17 cellular contexts compared by ENCODE assay signal in genomic region chr9:130027533-130028370, GRCh38. TPM values are rescaled to one million over a fixed set of nuclear protein-coding genes. Genes with fewer than 3 reads are reported as not detected.
DNase-seq lines count a peak whose midpoint lies in the region; ATAC-seq and TF ChIP-seq lines count a peak whose summit lies in the region.
"Had no signal": no experiment of that assay in that cellular context is flagged by ENCODE, and none has a peak within 500 bp of the region (broad histone marks: within the 10 kb centered on the region; RNA-seq: fewer than 3 reads in every experiment).

No MANE protein-coding gene starts in this region.

- H3K27ac ChIP-seq in thymus (ENCODE audit: low read depth) (peak overlapping the region; percentile 49), caudate nucleus (ENCODE audit: low read depth, low read length) (no peak overlapping the region), uterus (no peak overlapping the region)
- H3K27ac ChIP-seq: foreskin keratinocyte, vagina had no signal

- 94% methylated on average over 9 of the region's 9 CpGs for WGBS in thymus

- H3K27me3 Mint-ChIP-seq in activated T-cell treated with anti-CD3 and anti-CD28 coated beads, Interleukin-2, amount 50 U/mL, for 24 hours = no peaks in the 10 kb centered on the region
- no peaks in the 10 kb centered on the region for H3K27me3 Mint-ChIP-seq in activated CD8-positive, alpha-beta T cell treated with anti-CD3 and anti-CD28 coated beads, Interleukin-2, amount 10 ng/mL, durations not matched to agents 7 days and 5 days (ENCODE audit: low read depth)

- H3K4me1 ChIP-seq in thymus (ENCODE audit: control insufficient read depth, insufficient read depth, low read length) (peaks cover 23% of the 10 kb centered on the region), uterus (peaks cover 4 to 11% of the 10 kb centered on the region in 2 donors)

- H3K27ac Mint-ChIP-seq in activated T-cell treated with anti-CD3 and anti-CD28 coated beads, Interleukin-2, amount 50 U/mL, for 24 hours = peak overlapping the region; percentile 99
- H3K27ac Mint-ChIP-seq in activated CD8-positive, alpha-beta T cell treated with anti-CD3 and anti-CD28 coated beads, Interleukin-2, amount 10 ng/mL, durations not matched to agents 7 days and 5 days = peak overlapping the region; percentile 74

- peaks cover under 1% of the 10 kb centered on the region for H3K36me3 ChIP-seq in thymus (ENCODE audit: control insufficient read depth, insufficient read depth)
- H3K36me3 ChIP-seq in uterus = no peaks in the 10 kb centered on the region
- H3K36me3 ChIP-seq: vagina had no signal

- no peaks in the 10 kb centered on the region for H3K27me3 ChIP-seq in thymus (ENCODE audit: control insufficient read depth, insufficient read depth)
- H3K27me3 ChIP-seq in uterus = no peaks in the 10 kb centered on the region
- H3K27me3 ChIP-seq: foreskin keratinocyte, vagina had no signal

- peaks cover 99% of the 10 kb centered on the region for H3K4me1 Mint-ChIP-seq in activated T-cell treated with anti-CD3 and anti-CD28 coated beads, Interleukin-2, amount 50 U/mL, for 24 hours (ENCODE audit: low read depth)
- H3K4me1 Mint-ChIP-seq in activated CD8-positive, alpha-beta T cell treated with anti-CD3 and anti-CD28 coated beads, Interleukin-2, amount 10 ng/mL, durations not matched to agents 7 days and 5 days (ENCODE audit: low read depth) = peaks cover 95% of the 10 kb centered on the region

- intact Hi-C loops in uterus (cut with DNase I; ENCODE audit: low total_unique reads) = no loop called here

- CTCF ChIA-PET in activated CD8-positive, alpha-beta T cell treated with anti-CD3 and anti-CD28 coated beads, Interleukin-2, amount 10 ng/mL, durations not matched to agents 7 days and 5 days (lab: Charles Lee) = interaction anchor here (0.5 to 3.4 kb wide), 6 partner anchors 8 to 64 kb away, joined by 3 to 17 read pairs (median 4); no protein-coding TSS in a partner anchor

- POLR2A ChIA-PET in activated CD8-positive, alpha-beta T cell treated with anti-CD3 and anti-CD28 coated beads, Interleukin-2, amount 10 ng/mL, durations not matched to agents 7 days and 5 days (lab: Charles Lee) = interaction anchor here (0.6 to 7.9 kb wide), 4 partner anchors 12 to 141 kb away, joined by 3 to 68 read pairs (median 18); partner anchors contain the start of genes FNBP1 and GPR107

- H3K9me3 Mint-ChIP-seq in activated T-cell treated with anti-CD3 and anti-CD28 coated beads, Interleukin-2, amount 50 U/mL, for 24 hours = peaks cover 6% of the 10 kb centered on the region
- no peaks in the 10 kb centered on the region for H3K9me3 Mint-ChIP-seq in activated CD8-positive, alpha-beta T cell treated with anti-CD3 and anti-CD28 coated beads, Interleukin-2, amount 10 ng/mL, durations not matched to agents 7 days and 5 days (ENCODE audit: insufficient read depth)

- no peak for TF ChIP-seq POLR2A in erythroblast (IDR thresholded peaks at IDR 0.05; ENCODE audit: low read length)
- TF ChIP-seq POLR2A in uterus (IDR thresholded peaks at IDR 0.05) = no peak

- peak overlapping the region; percentile 62 for H3K4me3 Mint-ChIP-seq in activated T-cell treated with anti-CD3 and anti-CD28 coated beads, Interleukin-2, amount 50 U/mL, for 24 hours
- peak overlapping the region; percentile 7 for H3K4me3 Mint-ChIP-seq in activated CD8-positive, alpha-beta T cell treated with anti-CD3 and anti-CD28 coated beads, Interleukin-2, amount 10 ng/mL, durations not matched to agents 7 days and 5 days

- no peaks in the 10 kb centered on the region for H3K9me3 ChIP-seq in thymus (ENCODE audit: control insufficient read depth)
- H3K9me3 ChIP-seq in uterus = no peaks in the 10 kb centered on the region
- H3K9me3 ChIP-seq: SK-N-SH, vagina had no signal

- no peak for ATAC-seq in activated CD8-positive, alpha-beta T cell treated with anti-CD3 and anti-CD28 coated beads, Interleukin-2, amount 10 ng/mL, durations not matched to agents 7 days and 5 days
- no peak for ATAC-seq in left lobe of liver
- ATAC-seq: foreskin keratinocyte had no signal

- TF ChIP-seq CTCF in uterus (IDR thresholded peaks at IDR 0.05) = no peak

- DNase-seq in activated T-cell treated with anti-CD3 and anti-CD28 coated beads, Interleukin-2, amount 50 U/mL, for 24 hours = no peak
- DNase-seq in activated T-cell treated with anti-CD3 and anti-CD28 coated beads for 4 hours (no peak), left lobe of liver (ENCODE audit: low spot score) (peak; percentile 31), caudate nucleus (lab: John Stamatoyannopoulos, UW) (no peak), erythroblast (lab: John Stamatoyannopoulos, UW) (no peak), uterus (no peak)
- DNase-seq in activated CD8-positive, alpha-beta T cell treated with anti-CD3 and anti-CD28 coated beads, Interleukin-2, amount 10 ng/mL, durations not matched to agents 7 days and 5 days = no peak
- DNase-seq: activated CD4-positive, alpha-beta T cell treated with anti-CD3 and anti-CD28 coated beads for 1 hour; amniotic stem cell; DMS79 treated with DMSO at 0.1 percent for 48 hours; foreskin keratinocyte; islet precursor cell; NCI-H187 treated with DMSO at 0.1 percent for 48 hours; SK-N-SH had no signal

- H3K36me3 Mint-ChIP-seq in activated T-cell treated with anti-CD3 and anti-CD28 coated beads, Interleukin-2, amount 50 U/mL, for 24 hours (ENCODE audit: low read depth) = peaks cover 74% of the 10 kb centered on the region
- H3K36me3 Mint-ChIP-seq in activated CD8-positive, alpha-beta T cell treated with anti-CD3 and anti-CD28 coated beads, Interleukin-2, amount 10 ng/mL, durations not matched to agents 7 days and 5 days (ENCODE audit: low read depth) = peaks cover 56% of the 10 kb centered on the region

- H3K4me3 ChIP-seq in thymus (ENCODE audit: low read length) (no peak overlapping the region), uterus (no peak overlapping the region)
- H3K4me3 ChIP-seq: skin epidermis, vagina had no signal

RNA-seq across cellular contexts. Expression of gene FNBP1, which starts 15.2 kb away (rescaled TPM):
- 100 to 1,000 TPM; 173 to 176 TPM for total RNA-seq in activated CD8-positive, alpha-beta T cell treated with anti-CD3 and anti-CD28 coated beads, Interleukin-2, amount 10 ng/mL, durations not matched to agents 7 days and 5 days
- 12.7 TPM for total RNA-seq in left lobe of liver
- 79.6 TPM for polyA plus RNA-seq in thymus
- 100 to 1,000 TPM in 1 of 4 donors, 10 to 100 TPM in 3; 18.5 to 102 (median 77.2) TPM for total RNA-seq in uterus

RNA-seq across cellular contexts. Expression of gene GPR107, which starts 26.0 kb away (rescaled TPM):
- total RNA-seq in activated CD8-positive, alpha-beta T cell treated with anti-CD3 and anti-CD28 coated beads, Interleukin-2, amount 10 ng/mL, durations not matched to agents 7 days and 5 days = 10 to 100 TPM; 22.5 to 24.4 TPM
- total RNA-seq in left lobe of liver = 14.1 TPM
- polyA plus RNA-seq in thymus = 10.7 TPM
- total RNA-seq in uterus = 10 to 100 TPM; 10.8 to 41.5 (median 26.7) TPM
